In the genomic region with DNA sequence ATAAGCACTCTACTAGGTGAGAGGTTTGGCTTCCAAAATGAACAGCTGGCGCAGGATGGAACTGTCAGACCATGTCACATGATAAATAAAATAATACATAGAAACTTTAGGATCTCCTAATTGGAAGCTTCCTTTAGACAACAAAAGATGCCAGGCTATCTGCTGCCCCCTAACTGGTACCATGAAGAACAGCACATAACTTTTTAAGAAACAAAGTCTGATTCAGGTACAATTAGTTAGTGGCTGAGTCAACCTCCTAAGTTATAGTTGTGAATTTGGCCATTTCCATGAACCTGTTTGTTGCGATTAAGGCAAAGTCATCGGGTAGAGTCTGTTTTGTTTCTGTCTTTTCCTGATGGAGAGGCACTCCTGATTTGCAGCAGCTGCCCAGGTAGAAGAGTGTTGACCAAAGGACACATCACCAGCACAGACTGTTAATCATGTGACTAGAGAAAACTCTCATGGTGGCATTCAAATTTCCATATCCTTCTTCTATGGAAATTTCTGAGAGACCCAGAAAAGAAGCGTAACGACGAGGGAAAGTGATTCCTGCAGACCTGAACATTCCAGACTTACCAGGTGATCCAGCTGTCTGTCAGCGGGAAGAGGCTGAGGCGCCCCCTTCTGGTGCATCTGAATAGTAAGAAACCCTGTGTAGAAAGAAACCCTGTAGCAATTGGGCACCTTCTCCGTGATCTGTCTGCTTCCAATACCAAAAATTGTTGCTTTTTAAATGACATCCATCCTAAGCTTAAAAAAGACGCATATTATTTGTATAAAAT, we compare ENCODE assay signal across 10 cellular contexts. TPM values are rescaled to one million over a fixed set of nuclear protein-coding genes. Genes with fewer than 3 reads are reported as not detected.
A peak's percentile ranks its signal among the peaks of the same experiment; 100 is the strongest.
DNase-seq lines count a peak whose midpoint lies in the region; ATAC-seq and TF ChIP-seq lines count a peak whose summit lies in the region.
"Had no signal": no experiment of that assay in that cellular context is flagged by ENCODE, and none has a peak within 500 bp of the region (broad histone marks: within the 10 kb centered on the region; RNA-seq: fewer than 3 reads in every experiment).

No MANE protein-coding gene starts in this region.

- intact Hi-C loops in left ventricle myocardium inferior (cut with micrococcal nuclease) = no loop called here
- intact Hi-C loops in activated T-helper 2 cell treated with anti-CD3 and anti-CD28 coated beads, Interferon-gamma antibody, Interleukin-2, Interleukin-4, amounts not matched to agents 10 μg/mL and 5 μg/mL and 100 μg/mL, durations not matched to agents 14 hours and 24 hours and 36 hours (cut with micrococcal nuclease) = no loop called here

- no peaks in the 10 kb centered on the region for H3K9me3 ChIP-seq in left ventricle myocardium inferior (replicated peaks)

- no peak overlapping the region for H3K4me3 ChIP-seq in GM12864 (ENCODE audit: low read depth, low read length)
- H3K4me3 ChIP-seq in left ventricle myocardium inferior = no peak overlapping the region

- TF ChIP-seq CTCF in 22Rv1 (IDR thresholded peaks at IDR 0.05) = peak; percentile 89
- peak; percentile 46 for TF ChIP-seq CTCF in GM12864 (IDR thresholded peaks at IDR 0.05; ENCODE audit: low read depth, low read length, missing control alignments)
- TF ChIP-seq CTCF in left ventricle myocardium inferior (IDR thresholded peaks at IDR 0.05; ENCODE audit: borderline replicate concordance) = peak; percentile 45

- DNase-seq in GM12864 (ENCODE audit: low read depth) (no peak), SHP77 (lab: John Stamatoyannopoulos, UW) (peak; percentile 78 to 82), left ventricle myocardium inferior (no peak), Ammon's horn (ENCODE audit: low spot score) (no peak)
- no peak for DNase-seq in stimulated activated CD4-positive, alpha-beta T cell treated with anti-CD3 and anti-CD28 coated beads, Interleukin-4, amount 100 ng/mL, for 4 hours
- no peak for DNase-seq in activated T-helper 2 cell treated with anti-CD3 and anti-CD28 coated beads, Interferon-gamma antibody, Interleukin-2, Interleukin-4, amounts not matched to agents 10 μg/mL and 5 μg/mL and 100 μg/mL, durations not matched to agents 14 hours and 24 hours and 36 hours (ENCODE audit: low spot score)
- DNase-seq: naive B cell had no signal

- no peak for ATAC-seq in HG03469 (IDR thresholded peaks at IDR 0.05; ENCODE audit: unreplicated experiment)

- no peak overlapping the region for H3K4me3 Mint-ChIP-seq in activated T-helper 2 cell treated with anti-CD3 and anti-CD28 coated beads, Interferon-gamma antibody, Interleukin-2, Interleukin-4, amounts not matched to agents 10 μg/mL and 5 μg/mL and 100 μg/mL, durations not matched to agents 14 hours and 24 hours and 36 hours (ENCODE audit: low read depth)
- H3K4me3 Mint-ChIP-seq: IgD-negative memory B cell, naive B cell had no signal

- no peaks in the 10 kb centered on the region for H3K4me1 ChIP-seq in left ventricle myocardium inferior

- H3K27me3 Mint-ChIP-seq in activated T-helper 2 cell treated with anti-CD3 and anti-CD28 coated beads, Interferon-gamma antibody, Interleukin-2, Interleukin-4, amounts not matched to agents 10 μg/mL and 5 μg/mL and 100 μg/mL, durations not matched to agents 14 hours and 24 hours and 36 hours (ENCODE audit: low read depth) = peaks cover 5% of the 10 kb centered on the region

- H3K27me3 ChIP-seq in left ventricle myocardium inferior (ENCODE audit: low read depth) = peaks cover 22% of the 10 kb centered on the region

- H3K9me3 Mint-ChIP-seq in activated T-helper 2 cell treated with anti-CD3 and anti-CD28 coated beads, Interferon-gamma antibody, Interleukin-2, Interleukin-4, amounts not matched to agents 10 μg/mL and 5 μg/mL and 100 μg/mL, durations not matched to agents 14 hours and 24 hours and 36 hours = no peaks in the 10 kb centered on the region
- H3K9me3 Mint-ChIP-seq: IgD-negative memory B cell, naive B cell had no signal

- H3K27ac Mint-ChIP-seq in activated T-helper 2 cell treated with anti-CD3 and anti-CD28 coated beads, Interferon-gamma antibody, Interleukin-2, Interleukin-4, amounts not matched to agents 10 μg/mL and 5 μg/mL and 100 μg/mL, durations not matched to agents 14 hours and 24 hours and 36 hours = no peak overlapping the region
- H3K27ac Mint-ChIP-seq: IgD-negative memory B cell had no signal

- no peaks in the 10 kb centered on the region for H3K36me3 ChIP-seq in left ventricle myocardium inferior

- H3K27ac ChIP-seq in 22Rv1 = no peak overlapping the region
- no peak overlapping the region for H3K27ac ChIP-seq in left ventricle myocardium inferior (replicated peaks)

- peaks cover 2% of the 10 kb centered on the region for H3K4me1 Mint-ChIP-seq in activated T-helper 2 cell treated with anti-CD3 and anti-CD28 coated beads, Interferon-gamma antibody, Interleukin-2, Interleukin-4, amounts not matched to agents 10 μg/mL and 5 μg/mL and 100 μg/mL, durations not matched to agents 14 hours and 24 hours and 36 hours (ENCODE audit: low read depth)
- H3K4me1 Mint-ChIP-seq: naive B cell had no signal

- H3K36me3 Mint-ChIP-seq in activated T-helper 2 cell treated with anti-CD3 and anti-CD28 coated beads, Interferon-gamma antibody, Interleukin-2, Interleukin-4, amounts not matched to agents 10 μg/mL and 5 μg/mL and 100 μg/mL, durations not matched to agents 14 hours and 24 hours and 36 hours (ENCODE audit: low read depth) = no peaks in the 10 kb centered on the region
- H3K36me3 Mint-ChIP-seq: IgD-negative memory B cell, naive B cell had no signal

RNA-seq across cellular contexts. Expression of a gene that starts 8.6 kb away (rescaled TPM):
- 8.6 TPM for total RNA-seq in left ventricle myocardium inferior
- total RNA-seq in activated T-helper 2 cell treated with anti-CD3 and anti-CD28 coated beads, Interferon-gamma antibody, Interleukin-2, Interleukin-4, amounts not matched to agents 10 μg/mL and 5 μg/mL and 100 μg/mL, durations not matched to agents 14 hours and 24 hours and 36 hours = 0.97 and 1.0 TPM in 2 replicates

Comparison
In these comparisons a context has a peak if more than half of its experiments do, and no peak if none do; other contexts are left out.
1. DNase-seq: peak in SHP77 (2 of 2); none in GM12864 (single experiment), left ventricle myocardium inferior (single experiment), Ammon's horn (single experiment), stimulated activated CD4-positive, alpha-beta T cell treated with anti-CD3 and anti-CD28 coated beads, Interleukin-4, amount 100 ng/mL, for 4 hours (0 of 2) and activated T-helper 2 cell treated with anti-CD3 and anti-CD28 coated beads, Interferon-gamma antibody, Interleukin-2, Interleukin-4, amounts not matched to agents 10 μg/mL and 5 μg/mL and 100 μg/mL, durations not matched to agents 14 hours and 24 hours and 36 hours (single experiment).
2. Peak in every context shown above with its lines, with median percentiles within 50 percentile points of each other: CTCF ChIP-seq.